2 cellular contexts compared by ENCODE assay signal in the genomic region with DNA sequence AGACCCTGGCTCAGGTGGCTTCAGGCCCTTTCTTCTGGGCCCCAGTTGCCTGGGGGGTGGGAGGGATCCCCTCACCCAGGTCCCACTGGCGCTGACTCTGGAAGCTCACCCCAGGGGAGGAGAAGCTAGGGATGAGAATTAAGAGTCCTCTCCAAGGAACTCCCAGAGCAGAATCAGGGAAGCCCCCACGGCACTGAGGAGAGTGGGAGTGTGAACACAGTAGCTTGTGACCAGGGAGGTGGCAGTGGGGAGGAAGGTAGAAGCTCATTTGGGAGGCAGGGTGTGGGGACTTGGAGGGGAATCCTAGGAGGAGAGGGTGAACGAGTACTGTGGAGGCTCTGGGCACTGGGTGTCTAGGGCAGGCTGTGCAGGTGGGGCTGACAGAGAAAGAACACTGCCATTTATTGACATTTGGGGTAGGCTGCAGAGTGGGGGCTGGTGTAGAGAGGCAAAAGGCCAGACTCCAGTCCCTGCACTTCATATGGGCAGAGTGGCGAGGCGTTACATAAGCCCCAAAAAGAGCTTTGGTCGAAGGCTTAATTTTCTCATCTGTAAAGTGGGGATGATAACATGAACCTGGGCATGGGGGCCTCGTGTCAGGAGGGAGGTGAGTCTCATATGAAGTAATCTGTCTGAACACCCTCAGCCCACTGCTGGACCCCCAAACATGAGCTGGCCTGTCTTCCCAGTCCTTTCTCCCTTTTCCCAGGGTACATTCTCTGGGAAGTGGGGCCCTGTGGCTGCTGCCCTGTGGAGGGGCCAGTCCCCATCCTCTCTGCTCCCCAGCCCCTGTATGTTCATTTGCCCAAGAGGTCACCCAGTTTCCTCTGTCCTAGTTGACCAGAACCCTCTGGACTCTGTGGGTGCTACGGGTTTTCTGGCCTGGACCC.
TF ChIP-seq lines count a peak whose summit lies in the region.

No MANE protein-coding gene starts in this region.

TF ChIP-seq in IMR-90, 13 proteins besides CTCF, POLR2A, EP300 and RAD21:
- TF ChIP-seq MAZ (IDR thresholded peaks at IDR 0.05; ENCODE audit: borderline replicate concordance, low read depth, low read length) (no peak), MXI1 (IDR thresholded peaks at IDR 0.05; ENCODE audit: borderline replicate concordance, low read depth, low read length) (no peak), MAFK (IDR thresholded peaks at IDR 0.05; ENCODE audit: low read depth, low read length) (no peak), BHLHE40 (IDR thresholded peaks at IDR 0.05; ENCODE audit: low read depth, low read length) (no peak), FOS (IDR thresholded peaks at IDR 0.05; ENCODE audit: low read depth, low read length) (no peak), USF2 (IDR thresholded peaks at IDR 0.05; ENCODE audit: low read depth, low read length) (no peak), CHD1 (IDR thresholded peaks at IDR 0.05; ENCODE audit: low read depth, low read length) (no peak), SMC3 (IDR thresholded peaks at IDR 0.05; ENCODE audit: low read depth, low read length) (no peak), RFX5 (IDR thresholded peaks at IDR 0.05; ENCODE audit: low read depth, low read length) (no peak), NFE2L2 (IDR thresholded peaks at IDR 0.05; ENCODE audit: low read depth, low read length) (no peak), CEBPB (IDR thresholded peaks at IDR 0.05; ENCODE audit: low read depth, low read length) (no peak), RCOR1 (IDR thresholded peaks at IDR 0.05; ENCODE audit: insufficient replicate concordance, low read length) (no peak)
- TF ChIP-seq, protein P1, sequence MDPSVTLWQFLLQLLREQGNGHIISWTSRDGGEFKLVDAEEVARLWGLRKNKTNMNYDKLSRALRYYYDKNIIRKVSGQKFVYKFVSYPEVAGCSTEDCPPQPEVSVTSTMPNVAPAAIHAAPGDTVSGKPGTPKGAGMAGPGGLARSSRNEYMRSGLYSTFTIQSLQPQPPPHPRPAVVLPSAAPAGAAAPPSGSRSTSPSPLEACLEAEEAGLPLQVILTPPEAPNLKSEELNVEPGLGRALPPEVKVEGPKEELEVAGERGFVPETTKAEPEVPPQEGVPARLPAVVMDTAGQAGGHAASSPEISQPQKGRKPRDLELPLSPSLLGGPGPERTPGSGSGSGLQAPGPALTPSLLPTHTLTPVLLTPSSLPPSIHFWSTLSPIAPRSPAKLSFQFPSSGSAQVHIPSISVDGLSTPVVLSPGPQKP (IDR thresholded peaks at IDR 0.05; ENCODE audit: borderline replicate concordance, low read depth, low read length): no peak

TF ChIP-seq in H1, 55 proteins besides CTCF, POLR2A, EP300 and RAD21:
- no peak for TF ChIP-seq JUN (IDR thresholded peaks at IDR 0.05; ENCODE audit: low read depth, low read length)
- no peak for TF ChIP-seq POLR2AphosphoS5 (IDR thresholded peaks at IDR 0.05; ENCODE audit: low read depth, low read length)
- TF ChIP-seq YY1 (IDR thresholded peaks at IDR 0.05; ENCODE audit: low read depth, low read length): no peak
- no peak for TF ChIP-seq BCL11A (IDR thresholded peaks at IDR 0.05; ENCODE audit: low read depth in 2 of 2, low read length in 2 of 2)
- TF ChIP-seq HDAC6 (IDR thresholded peaks at IDR 0.05; ENCODE audit: low read depth, low read length): no peak
TF ChIP-seq in H1: peak in this region for 0.
